Comparison of ENCODE assay signal across 7 cellular contexts in genomic region chr15:68056097-68056865, GRCh38. TPM values are rescaled to one million over a fixed set of nuclear protein-coding genes. Genes with fewer than 3 reads are reported as not detected.
A peak's percentile ranks its signal among the peaks of the same experiment; 100 is the strongest.
DNase-seq lines count a peak whose midpoint lies in the region; ATAC-seq and TF ChIP-seq lines count a peak whose summit lies in the region.

No MANE protein-coding gene starts in this region.

- H3K4me3 ChIP-seq in HFF-Myc (replicated peaks; ENCODE audit: low read depth, low read length): peak overlapping the region; percentile 86
- peak overlapping the region; percentile 94 to 100 for H3K4me3 ChIP-seq in gastroesophageal sphincter
- H3K4me3 ChIP-seq in Peyer's patch: peak overlapping the region in 1 of 4 donors; percentile 79

- peaks cover 43% of the 10 kb centered on the region for H3K4me1 Mint-ChIP-seq in stimulated activated memory B cell treated with anti-CD40 and anti-IgM and Interleukin-4, amounts not matched to agents 10 μg/mL and 1 μg/mL and 100 μg/mL, for 72 hours

- TF ChIP-seq POLR2A in gastroesophageal sphincter (IDR thresholded peaks at IDR 0.05): no peak
- TF ChIP-seq POLR2A in Peyer's patch (IDR thresholded peaks at IDR 0.05): peak in 1 of 2 donors; percentile 12

- DNase-seq in HFF-Myc (ENCODE audit: extremely low read depth, low read depth) (no peak), Peyer's patch (no peak), posterior vena cava (ENCODE audit: low spot score) (no peak), NCI-H187 (lab: John Stamatoyannopoulos, UW) (no peak)

- H3K9me3 Mint-ChIP-seq in stimulated activated memory B cell treated with anti-CD40 and anti-IgM and Interleukin-4, amounts not matched to agents 10 μg/mL and 1 μg/mL and 100 μg/mL, for 72 hours: no peaks in the 10 kb centered on the region

- H3K36me3 Mint-ChIP-seq in stimulated activated memory B cell treated with anti-CD40 and anti-IgM and Interleukin-4, amounts not matched to agents 10 μg/mL and 1 μg/mL and 100 μg/mL, for 72 hours: no peaks in the 10 kb centered on the region

- peak overlapping the region; percentile 88 for H3K27ac Mint-ChIP-seq in stimulated activated memory B cell treated with anti-CD40 and anti-IgM and Interleukin-4, amounts not matched to agents 10 μg/mL and 1 μg/mL and 100 μg/mL, for 72 hours

- H3K27me3 ChIP-seq in gastroesophageal sphincter (no peaks in the 10 kb centered on the region), Peyer's patch (no peaks in the 10 kb centered on the region)

- intact Hi-C loops in posterior vena cava (cut with DNase I): no loop called here

- no peak for TF ChIP-seq CTCF in HFF-Myc (IDR thresholded peaks at IDR 0.05; ENCODE audit: low read depth, low read length, missing control alignments)
- TF ChIP-seq CTCF in VCaP (conservative IDR thresholded peaks at IDR 0.05): no peak
- TF ChIP-seq CTCF in gastroesophageal sphincter (IDR thresholded peaks at IDR 0.05): no peak
- no peak for TF ChIP-seq CTCF in Peyer's patch (IDR thresholded peaks at IDR 0.05)

- H3K4me3 Mint-ChIP-seq in stimulated activated memory B cell treated with anti-CD40 and anti-IgM and Interleukin-4, amounts not matched to agents 10 μg/mL and 1 μg/mL and 100 μg/mL, for 72 hours: peak overlapping the region; percentile 92

- no peaks in the 10 kb centered on the region for H3K27me3 Mint-ChIP-seq in stimulated activated memory B cell treated with anti-CD40 and anti-IgM and Interleukin-4, amounts not matched to agents 10 μg/mL and 1 μg/mL and 100 μg/mL, for 72 hours

- ATAC-seq in gastroesophageal sphincter: no peak
- no peak for ATAC-seq in stimulated activated memory B cell treated with anti-CD40 and anti-IgM and Interleukin-4, amounts not matched to agents 10 μg/mL and 1 μg/mL and 100 μg/mL, for 72 hours

- no peaks in the 10 kb centered on the region for H3K9me3 ChIP-seq in gastroesophageal sphincter
- no peaks in the 10 kb centered on the region for H3K9me3 ChIP-seq in Peyer's patch

- no peak for TF ChIP-seq EP300 in gastroesophageal sphincter (IDR thresholded peaks at IDR 0.05)

- H3K4me1 ChIP-seq in gastroesophageal sphincter (peaks cover 3 to 62% (median 7%) of the 10 kb centered on the region in 3 donors), Peyer's patch (peaks cover 0 to 38% (median 4%) of the 10 kb centered on the region in 4 donors)

- H3K27ac ChIP-seq in VCaP (peak overlapping the region; percentile 92), gastroesophageal sphincter (peak overlapping the region in 3 of 4 donors; percentile 26 to 96 (median 94)), Peyer's patch (peak overlapping the region in 1 of 4 donors; percentile 98)

- H3K36me3 ChIP-seq in gastroesophageal sphincter: no peaks in the 10 kb centered on the region
- no peaks in the 10 kb centered on the region for H3K36me3 ChIP-seq in Peyer's patch

- 25 to 28% methylated on average over 5 of the region's 5 CpGs for WGBS in gastroesophageal sphincter (ENCODE audit: low coverage in 1 of 2), 2 donors

RNA-seq across cellular contexts. Expression of gene PIAS1, which starts 2.2 kb away (rescaled TPM):
- total RNA-seq in gastroesophageal sphincter (100 to 1,000 TPM in 1 of 4 donors, 10 to 100 TPM in 3; 26.6 to 101 (median 48.9) TPM), Peyer's patch (10 to 100 TPM; 71.1 to 95.7 (median 81.0) TPM), posterior vena cava (10 to 100 TPM; 43.1 to 59.2 TPM)
